1 cellular context compared by ENCODE assay signal in the genomic region with DNA sequence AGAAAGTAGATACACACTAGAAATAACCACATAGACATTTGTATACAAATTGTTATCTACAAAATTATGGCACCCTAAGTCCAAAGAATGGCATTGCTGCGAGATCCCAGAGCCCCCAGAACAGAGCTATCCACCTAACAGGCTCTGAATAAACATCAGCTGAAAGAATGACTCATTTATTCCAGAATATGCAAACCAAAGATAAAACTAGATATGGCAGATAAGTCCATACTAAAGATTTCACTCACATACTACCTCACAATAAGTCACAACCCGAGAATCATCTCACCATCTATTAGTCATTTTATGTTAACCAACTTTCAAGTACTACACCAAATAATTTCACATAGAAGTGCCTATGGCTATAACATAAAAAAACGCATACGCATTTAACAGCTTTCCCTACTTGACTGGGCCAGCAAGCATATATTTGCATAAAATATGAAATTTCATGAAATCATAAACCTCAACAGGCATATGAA.
TF ChIP-seq lines count a peak whose summit lies in the region.

No MANE protein-coding gene starts in this region.

TF ChIP-seq in HepG2, 621 proteins besides CTCF, POLR2A, EP300 and RAD21:
- TF ChIP-seq ZNF672 (CRISPR knock-in tag; IDR thresholded peaks at IDR 0.05) (no peak), ZNF446 (CRISPR knock-in tag; IDR thresholded peaks at IDR 0.05) (no peak), ZNF383 (CRISPR knock-in tag; IDR thresholded peaks at IDR 0.05; ENCODE audit: borderline replicate concordance) (no peak)
